Comparison of ENCODE assay signal across 17 cellular contexts in the genomic region with DNA sequence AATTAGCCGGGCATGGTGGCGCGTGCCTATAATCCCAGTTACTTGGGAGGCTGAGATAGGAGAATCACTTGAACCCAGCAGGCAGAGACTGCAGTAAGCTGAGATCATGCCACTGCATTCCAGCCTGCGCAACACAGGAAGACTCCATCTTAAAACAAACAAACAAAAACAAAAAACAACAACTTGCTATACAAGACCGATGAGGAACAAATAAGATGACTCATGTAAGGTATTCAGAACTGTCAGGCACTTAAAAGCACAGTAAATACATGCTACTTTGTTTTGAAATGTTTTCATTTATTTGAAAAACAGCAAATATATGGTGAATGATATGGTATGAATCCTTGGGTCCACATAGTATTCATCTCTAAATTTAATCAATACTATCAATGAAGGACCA.
A peak's percentile ranks its signal among the peaks of the same experiment; 100 is the strongest.
DNase-seq lines count a peak whose midpoint lies in the region; ATAC-seq and TF ChIP-seq lines count a peak whose summit lies in the region.
"Had no signal": no experiment of that assay in that cellular context is flagged by ENCODE, and none has a peak within 500 bp of the region (broad histone marks: within the 10 kb centered on the region; RNA-seq: fewer than 3 reads in every experiment).

No MANE protein-coding gene starts in this region.

- H3K27ac Mint-ChIP-seq in CD4-positive, CD25-positive, alpha-beta regulatory T cell = peak overlapping the region; percentile 36 to 83 (median 74)
- peak overlapping the region in 5 of 8 donors; percentile 23 to 72 (median 35) for H3K27ac Mint-ChIP-seq in CD8-positive, alpha-beta memory T cell
- peak overlapping the region; percentile 88 for H3K27ac Mint-ChIP-seq in central memory CD8-positive, alpha-beta T cell (ENCODE audit: low read depth)
- peak overlapping the region in 6 of 9 donors; percentile 78 to 96 (median 88) for H3K27ac Mint-ChIP-seq in naive thymus-derived CD4-positive, alpha-beta T cell
- H3K27ac Mint-ChIP-seq: HFFc6 had no signal

- no peaks in the 10 kb centered on the region for H3K27me3 Mint-ChIP-seq in CD4-positive, CD25-positive, alpha-beta regulatory T cell
- no peaks in the 10 kb centered on the region for H3K27me3 Mint-ChIP-seq in CD8-positive, alpha-beta memory T cell
- no peaks in the 10 kb centered on the region for H3K27me3 Mint-ChIP-seq in central memory CD8-positive, alpha-beta T cell
- H3K27me3 Mint-ChIP-seq in naive thymus-derived CD4-positive, alpha-beta T cell = no peaks in the 10 kb centered on the region

- intact Hi-C loops in naive thymus-derived CD4-positive, alpha-beta T cell (cut with micrococcal nuclease) = no loop called here

- H3K4me1 Mint-ChIP-seq in CD4-positive, CD25-positive, alpha-beta regulatory T cell = peaks cover 37 to 81% (median 61%) of the 10 kb centered on the region in 4 donors
- H3K4me1 Mint-ChIP-seq in CD8-positive, alpha-beta memory T cell = peaks cover 45 to 86% (median 75%) of the 10 kb centered on the region in 3 donors
- H3K4me1 Mint-ChIP-seq in central memory CD8-positive, alpha-beta T cell = peaks cover 34% of the 10 kb centered on the region
- H3K4me1 Mint-ChIP-seq in naive thymus-derived CD4-positive, alpha-beta T cell = peaks cover 17 to 87% (median 69%) of the 10 kb centered on the region in 7 donors

- H3K36me3 Mint-ChIP-seq in CD4-positive, CD25-positive, alpha-beta regulatory T cell = peaks cover 48% of the 10 kb centered on the region
- peaks cover 0 to 57% (median 26%) of the 10 kb centered on the region in 3 donors for H3K36me3 Mint-ChIP-seq in CD8-positive, alpha-beta memory T cell
- H3K36me3 Mint-ChIP-seq in central memory CD8-positive, alpha-beta T cell (ENCODE audit: insufficient read depth) = peaks cover 31% of the 10 kb centered on the region
- H3K36me3 Mint-ChIP-seq in naive thymus-derived CD4-positive, alpha-beta T cell = peaks cover 16 to 50% (median 41%) of the 10 kb centered on the region in 5 donors

- POLR2A ChIA-PET in CD8-positive, alpha-beta memory T cell (lab: Charles Lee) = no interaction called here
- POLR2A ChIA-PET in naive thymus-derived CD4-positive, alpha-beta T cell (lab: Charles Lee) = interaction anchor here (1.2 to 1.9 kb wide), 2 partner anchors 10 to 20 kb away, joined by 5 to 6 read pairs; no protein-coding TSS in a partner anchor

- H3K4me3 ChIP-seq in CD4-positive, CD25-positive, alpha-beta regulatory T cell (ENCODE audit: low read depth, low read length) = no peak overlapping the region
- no peak overlapping the region for H3K4me3 ChIP-seq in CD8-positive, alpha-beta memory T cell (ENCODE audit: low read length)
- no peak overlapping the region for H3K4me3 ChIP-seq in naive thymus-derived CD4-positive, alpha-beta T cell (ENCODE audit: low read length)
- no peak overlapping the region for H3K4me3 ChIP-seq in BE2C (ENCODE audit: low read depth, low read length)
- H3K4me3 ChIP-seq: MG63 had no signal

- peaks cover 0 to 2% (median 0%) of the 10 kb centered on the region in 7 donors for H3K9me3 Mint-ChIP-seq in CD4-positive, CD25-positive, alpha-beta regulatory T cell
- no peaks in the 10 kb centered on the region for H3K9me3 Mint-ChIP-seq in CD8-positive, alpha-beta memory T cell
- H3K9me3 Mint-ChIP-seq in central memory CD8-positive, alpha-beta T cell = no peaks in the 10 kb centered on the region
- peaks cover 0 to 3% (median 0%) of the 10 kb centered on the region in 11 donors for H3K9me3 Mint-ChIP-seq in naive thymus-derived CD4-positive, alpha-beta T cell
- H3K9me3 Mint-ChIP-seq: HFFc6 had no signal

- peaks cover 27% of the 10 kb centered on the region for H3K4me1 ChIP-seq in CD4-positive, CD25-positive, alpha-beta regulatory T cell (ENCODE audit: control insufficient read depth, insufficient read depth, low read length, poor library complexity, severe bottlenecking)
- peaks cover 24% of the 10 kb centered on the region for H3K4me1 ChIP-seq in CD8-positive, alpha-beta memory T cell (ENCODE audit: insufficient read depth, low read length)
- H3K4me1 ChIP-seq in naive thymus-derived CD4-positive, alpha-beta T cell (ENCODE audit: control insufficient read depth in 2 of 2, insufficient read depth in 2 of 2, low read length in 2 of 2) = peaks cover 17 to 19% of the 10 kb centered on the region in 2 donors
- H3K4me1 ChIP-seq in BE2C = no peaks in the 10 kb centered on the region; the same call in 1 of the 2 replicates

- TF ChIP-seq CTCF in BE2C (IDR thresholded peaks at IDR 0.05; ENCODE audit: low read depth, low read length) = no peak

- ATAC-seq in CD4-positive, CD25-positive, alpha-beta regulatory T cell (ENCODE audit: low read depth in 2 of 2) = no peak
- no peak for ATAC-seq in central memory CD8-positive, alpha-beta T cell (replicated peaks; ENCODE audit: extremely low read depth, poor library complexity, severe bottlenecking)
- no peak for ATAC-seq in naive thymus-derived CD4-positive, alpha-beta T cell
- no peak for ATAC-seq in HG02763 (IDR thresholded peaks at IDR 0.05; ENCODE audit: unreplicated experiment)
- no peak for ATAC-seq in GM19467 (IDR thresholded peaks at IDR 0.05; ENCODE audit: unreplicated experiment)
- ATAC-seq: SK-N-SH treated with all-trans-retinoic acid at 6 μM for 48 hours had no signal

- H3K9me3 ChIP-seq in CD4-positive, CD25-positive, alpha-beta regulatory T cell (ENCODE audit: control insufficient read depth in 2 of 2, low read length in 2 of 2) = no peaks in the 10 kb centered on the region
- H3K9me3 ChIP-seq in CD8-positive, alpha-beta memory T cell (ENCODE audit: low read length) = no peaks in the 10 kb centered on the region
- H3K9me3 ChIP-seq in naive thymus-derived CD4-positive, alpha-beta T cell (ENCODE audit: control insufficient read depth in 2 of 3, low read length in 3 of 3) = no peaks in the 10 kb centered on the region
- H3K9me3 ChIP-seq in BE2C = no peaks in the 10 kb centered on the region
- H3K9me3 ChIP-seq: MG63 had no signal

- H3K27me3 ChIP-seq in CD4-positive, CD25-positive, alpha-beta regulatory T cell (ENCODE audit: control insufficient read depth, insufficient read depth, low read length) = no peaks in the 10 kb centered on the region
- no peaks in the 10 kb centered on the region for H3K27me3 ChIP-seq in CD8-positive, alpha-beta memory T cell (ENCODE audit: insufficient read depth, low read length, poor library complexity, severe bottlenecking)
- H3K27me3 ChIP-seq in naive thymus-derived CD4-positive, alpha-beta T cell (ENCODE audit: control insufficient read depth in 2 of 2, insufficient read depth in 2 of 2, low read length in 2 of 2) = no peaks in the 10 kb centered on the region
- no peaks in the 10 kb centered on the region for H3K27me3 ChIP-seq in BE2C
- H3K27me3 ChIP-seq: MG63 had no signal

- H3K4me3 Mint-ChIP-seq in CD4-positive, CD25-positive, alpha-beta regulatory T cell = peak overlapping the region in 1 of 4 donors; percentile 38
- no peak overlapping the region for H3K4me3 Mint-ChIP-seq in CD8-positive, alpha-beta memory T cell
- no peak overlapping the region for H3K4me3 Mint-ChIP-seq in central memory CD8-positive, alpha-beta T cell
- H3K4me3 Mint-ChIP-seq in naive thymus-derived CD4-positive, alpha-beta T cell = no peak overlapping the region
- H3K4me3 Mint-ChIP-seq: H9, HFFc6 had no signal

- no peak for DNase-seq in CD4-positive, CD25-positive, alpha-beta regulatory T cell
- DNase-seq in CD8-positive, alpha-beta memory T cell = no peak
- DNase-seq in central memory CD8-positive, alpha-beta T cell (ENCODE audit: low spot score in 2 of 2) = no peak
- no peak for DNase-seq in naive thymus-derived CD4-positive, alpha-beta T cell
- no peak for DNase-seq in BE2C
- DNase-seq: EL, H9, HFFc6, MG63, NCI-H1048, NCI-H1417 treated with DMSO at 0.1 percent for 48 hours, NCI-H187, NCI-H510A, NCI-H748 treated with DMSO at 0.1 percent for 48 hours had no signal

- H3K27ac ChIP-seq in CD4-positive, CD25-positive, alpha-beta regulatory T cell (ENCODE audit: insufficient read depth, low read length, poor library complexity, severe bottlenecking) = no peak overlapping the region
- H3K27ac ChIP-seq in CD8-positive, alpha-beta memory T cell (ENCODE audit: low read depth, low read length) = no peak overlapping the region
- H3K27ac ChIP-seq in naive thymus-derived CD4-positive, alpha-beta T cell (ENCODE audit: low read depth, low read length) = no peak overlapping the region

- CTCF ChIA-PET in CD8-positive, alpha-beta memory T cell (lab: Charles Lee) = no interaction called here
- CTCF ChIA-PET in naive thymus-derived CD4-positive, alpha-beta T cell (lab: Charles Lee) = no interaction called here

- peaks cover 36% of the 10 kb centered on the region for H3K36me3 ChIP-seq in CD4-positive, CD25-positive, alpha-beta regulatory T cell (ENCODE audit: control insufficient read depth, insufficient read depth, low read length)
- H3K36me3 ChIP-seq in CD8-positive, alpha-beta memory T cell (ENCODE audit: insufficient read depth, low read length) = peaks cover 21% of the 10 kb centered on the region
- H3K36me3 ChIP-seq in naive thymus-derived CD4-positive, alpha-beta T cell (ENCODE audit: control insufficient read depth in 2 of 3, insufficient read depth in 3 of 3, low read length in 3 of 3) = peaks cover 0 to 19% (median 11%) of the 10 kb centered on the region in 3 experiments
- peaks cover 31% of the 10 kb centered on the region for H3K36me3 ChIP-seq in BE2C

Comparison
In these comparisons a context has a peak if more than half of its experiments do, and no peak if none do; other contexts are left out.
1. H3K27ac Mint-ChIP-seq: peak in every context shown above with its lines; median percentile 88 in central memory CD8-positive, alpha-beta T cell; 88 in naive thymus-derived CD4-positive, alpha-beta T cell; 74 in CD4-positive, CD25-positive, alpha-beta regulatory T cell; 35 in CD8-positive, alpha-beta memory T cell.